30 cellular contexts compared by ENCODE assay signal in genomic region chr12:132151766-132152410, GRCh38. TPM values are rescaled to one million over a fixed set of nuclear protein-coding genes. Genes with fewer than 3 reads are reported as not detected.
A peak's percentile ranks its signal among the peaks of the same experiment; 100 is the strongest.
DNase-seq lines count a peak whose midpoint lies in the region; ATAC-seq, FAIRE-seq and TF ChIP-seq lines count a peak whose summit lies in the region.
"Had no signal": no experiment of that assay in that cellular context is flagged by ENCODE, and none has a peak within 500 bp of the region (broad histone marks: within the 10 kb centered on the region; RNA-seq: fewer than 3 reads in every experiment).

No MANE protein-coding gene starts in this region.

- no peak overlapping the region for H3K18ac ChIP-seq in H1 (ENCODE audit: extremely low read depth, low read length)

- H2AFZ ChIP-seq in H1 (ENCODE audit: low read length), result no peak overlapping the region

- H3K4me3 ChIP-seq in right atrium auricular region, result no peak overlapping the region
- H3K4me3 ChIP-seq in H1 (ENCODE audit: extremely low read depth in 1 of 4, insufficient read depth in 2 of 4, low read depth in 3 of 4, low read length in 4 of 4), result no peak overlapping the region
- H3K4me3 ChIP-seq: BLaER1, left lung, skin epidermis, testis, uterus had no signal

- CTCF ChIA-PET in H1 (lab: Charles Lee; ENCODE audit: partially characterized antibody), result interaction anchor here (0.6 to 1.4 kb wide), 8 partner anchors 9 to 347 kb away, joined by 3 to 9 read pairs (median 3); no protein-coding TSS in a partner anchor

- H3K9ac ChIP-seq in H1 (replicated peaks in 1 of 4; ENCODE audit: extremely low read depth in 1 of 4, low read depth in 3 of 4, low read length in 3 of 4), result no peak overlapping the region
- H3K9ac ChIP-seq: BLaER1 had no signal

- 92% methylated on average over 26 of the region's 32 CpGs; no CpG with 5 or more reads in 1 of the 2 experiments for WGBS in H1 (ENCODE audit: extremely low coverage in 1 of 2, insufficient coverage in 1 of 2, insufficient read length in 1 of 2, insufficient replicate concordance in 2 of 2, low coverage in 1 of 2, low lambda C conversion rate in 2 of 2, missing lambda C conversion rate in 1 of 2), 2 experiments

- no peak overlapping the region for H3K4me3 Mint-ChIP-seq in natural killer cell treated with Interleukin-12 subunit alpha and Interleukin-12 subunit beta and Interleukin-15 and Interleukin-18, amount 100 ng/mL, for 72 hours
- H3K4me3 Mint-ChIP-seq: activated naive CD8-positive, alpha-beta T cell; naive thymus-derived CD4-positive, alpha-beta T cell; T-helper 2 cell treated with Interferon-gamma antibody and Interleukin-4, amounts not matched to agents 5 μg/mL and 100 μg/mL, for 36 hours had no signal

- H3K23me2 ChIP-seq in H1 (ENCODE audit: low read depth, low read length), result peaks cover 17% of the 10 kb centered on the region

- H3K9me3 ChIP-seq in right atrium auricular region (no peaks in the 10 kb centered on the region), H1 (ENCODE audit: insufficient read depth in 2 of 2, low read depth in 1 of 2, low read length in 1 of 2) (peaks cover 3 to 10% of the 10 kb centered on the region in 2 experiments; a peak in 3 of 4 replicates)
- H3K9me3 ChIP-seq: left lung, testis, uterus had no signal

- no peak for TF ChIP-seq CTCF in right atrium auricular region (IDR thresholded peaks at IDR 0.05)
- TF ChIP-seq CTCF in H1 (IDR thresholded peaks at IDR 0.05; ENCODE audit: control extremely low read depth in 1 of 3, insufficient read depth in 1 of 3, low read depth in 1 of 3, low read length in 3 of 3), result no peak
- TF ChIP-seq CTCF in GM20000 (IDR thresholded peaks at IDR 0.05; ENCODE audit: extremely low read depth, missing control alignments), result no peak

- H4K91ac ChIP-seq in H1 (replicated peaks; ENCODE audit: insufficient read length, low read length), result no peak overlapping the region

- intact Hi-C loops in left cardiac atrium (cut with DNase I), result loop anchor here (10.0 kb wide), 3 partner anchors 63 to 263 kb away; no protein-coding TSS in a partner anchor

- no peak overlapping the region for H2BK15ac ChIP-seq in H1 (ENCODE audit: low read length)

- H3K27me3 ChIP-seq in right atrium auricular region (no peaks in the 10 kb centered on the region), H1 (replicated peaks in 1 of 4; ENCODE audit: control insufficient read depth in 3 of 4, extremely low read depth in 1 of 4, insufficient read depth in 3 of 4, low read length in 3 of 4) (no peaks in the 10 kb centered on the region; a peak in 1 of 7 replicates)
- H3K27me3 ChIP-seq: BLaER1, left lung, testis, uterus had no signal

- peaks cover 0 to 9% of the 10 kb centered on the region in 2 donors for H3K4me1 ChIP-seq in right atrium auricular region
- peaks cover 0 to 3% (median 1%) of the 10 kb centered on the region in 4 experiments; a peak in 4 of 7 replicates for H3K4me1 ChIP-seq in H1 (replicated peaks in 1 of 4; ENCODE audit: control insufficient read depth in 3 of 4, insufficient read depth in 4 of 4, low read length in 3 of 4)
- H3K4me1 ChIP-seq: testis had no signal

- no peak overlapping the region for H3K4me2 ChIP-seq in H1 (ENCODE audit: insufficient read depth in 1 of 2, low read depth in 2 of 2, low read length in 2 of 2)
- H3K4me2 ChIP-seq: BLaER1 had no signal

- no peak for TF ChIP-seq RAD21 in H1 (IDR thresholded peaks at IDR 0.05 in 1 of 2, conservative IDR thresholded peaks at IDR 0.05 in 1 of 2; ENCODE audit: low read depth in 2 of 2, low read length in 2 of 2)

- no peak overlapping the region for H2BK120ac ChIP-seq in H1 (replicated peaks; ENCODE audit: low read depth, low read length)

- TF ChIP-seq EP300 in H1 (IDR thresholded peaks at IDR 0.05; ENCODE audit: borderline replicate concordance in 1 of 2, low read depth in 2 of 2, low read length in 2 of 2), result no peak

- H3K79me2 ChIP-seq in H1 (ENCODE audit: control insufficient read depth in 1 of 2, insufficient read depth in 2 of 2, low read length in 2 of 2), result peaks cover 0 to 2% of the 10 kb centered on the region in 2 experiments; a peak in 2 of 4 replicates

- H3K27ac Mint-ChIP-seq in natural killer cell treated with Interleukin-12 subunit alpha and Interleukin-12 subunit beta and Interleukin-15 and Interleukin-18, amount 100 ng/mL, for 72 hours, result no peak overlapping the region
- H3K27ac Mint-ChIP-seq: activated naive CD8-positive, alpha-beta T cell; naive thymus-derived CD4-positive, alpha-beta T cell; T-helper 2 cell treated with Interferon-gamma antibody and Interleukin-4, amounts not matched to agents 5 μg/mL and 100 μg/mL, for 36 hours had no signal

- H3K27me3 Mint-ChIP-seq in natural killer cell treated with Interleukin-12 subunit alpha and Interleukin-12 subunit beta and Interleukin-15 and Interleukin-18, amount 100 ng/mL, for 72 hours, result no peaks in the 10 kb centered on the region
- H3K27me3 Mint-ChIP-seq: activated naive CD8-positive, alpha-beta T cell; naive thymus-derived CD4-positive, alpha-beta T cell had no signal

- no peaks in the 10 kb centered on the region for H3K36me3 Mint-ChIP-seq in natural killer cell treated with Interleukin-12 subunit alpha and Interleukin-12 subunit beta and Interleukin-15 and Interleukin-18, amount 100 ng/mL, for 72 hours
- H3K36me3 Mint-ChIP-seq: activated naive CD8-positive, alpha-beta T cell had no signal

- no peaks in the 10 kb centered on the region for H3K4me1 Mint-ChIP-seq in natural killer cell treated with Interleukin-12 subunit alpha and Interleukin-12 subunit beta and Interleukin-15 and Interleukin-18, amount 100 ng/mL, for 72 hours (ENCODE audit: low read depth in 2 of 2)

- H3K36me3 ChIP-seq in right atrium auricular region, result no peaks in the 10 kb centered on the region
- H3K36me3 ChIP-seq in H1 (ENCODE audit: control insufficient read depth in 2 of 4, insufficient read depth in 4 of 4, low read length in 3 of 4), result peaks cover 1 to 38% (median 15%) of the 10 kb centered on the region in 4 experiments; a peak in 7 of 8 replicates
- H3K36me3 ChIP-seq: uterus had no signal

- DNase-seq in left cardiac atrium, result peak; percentile 18
- DNase-seq in right atrium auricular region (ENCODE audit: low spot score), result no peak
- no peak for DNase-seq in H1 (ENCODE audit: low read depth in 1 of 2, low spot score in 2 of 2)
- peak; percentile 54 for DNase-seq in natural killer cell treated with Interleukin-12 subunit alpha and Interleukin-12 subunit beta and Interleukin-15 and Interleukin-18, amount 100 ng/mL, for 72 hours (ENCODE audit: low spot score)
- no peak for DNase-seq in SW480 (ENCODE audit: low spot score)
- DNase-seq in GM20000 (ENCODE audit: low spot score), result no peak
- DNase-seq: activated CD4-positive, alpha-beta T cell treated with anti-CD3 and anti-CD28 coated beads for 4 hours; caudate nucleus; cortex of kidney; DMS153; effector memory CD4-positive, alpha-beta T cell; erythroblast; Karpas-422; NCI-H1436; NCI-H2081; NCI-H524 treated with DMSO at 0.1 percent for 48 hours; occipital lobe; OCI-M1; stimulated activated naive CD4-positive, alpha-beta T cell treated with Interleukin-2 at 50 U/mL for 16 hours; testis; uterus had no signal

- no peak overlapping the region for H2AK5ac ChIP-seq in H1 (ENCODE audit: low read depth, low read length)

- peaks cover 0 to 19% of the 10 kb centered on the region in 2 experiments for H4K20me1 ChIP-seq in H1 (replicated peaks in 1 of 2; ENCODE audit: control insufficient read depth in 1 of 2, insufficient read depth in 2 of 2, low read length in 2 of 2)

- TF ChIP-seq POLR2A in H1 (IDR thresholded peaks at IDR 0.05; ENCODE audit: control extremely low read depth in 1 of 2, low read depth in 2 of 2, low read length in 2 of 2), result no peak

- 0 out of 2 replicates have a peak overlapping the region, but pooled peaks have one; percentile 25 for H4K8ac ChIP-seq in H1 (ENCODE audit: extremely low read depth, insufficient read depth, low read length)

- no peaks in the 10 kb centered on the region for H3K9me3 Mint-ChIP-seq in natural killer cell treated with Interleukin-12 subunit alpha and Interleukin-12 subunit beta and Interleukin-15 and Interleukin-18, amount 100 ng/mL, for 72 hours
- H3K9me3 Mint-ChIP-seq: naive thymus-derived CD4-positive, alpha-beta T cell; T-helper 2 cell treated with Interferon-gamma antibody and Interleukin-4, amounts not matched to agents 5 μg/mL and 100 μg/mL, for 36 hours had no signal

- H2BK12ac ChIP-seq in H1 (ENCODE audit: low read depth, low read length), result no peak overlapping the region

- H3K56ac ChIP-seq in H1 (replicated peaks; ENCODE audit: insufficient read length, low read depth, low read length), result no peak overlapping the region

- ATAC-seq in left cardiac atrium, result no peak
- ATAC-seq in natural killer cell treated with Interleukin-12 subunit alpha and Interleukin-12 subunit beta and Interleukin-15 and Interleukin-18, amount 100 ng/mL, for 72 hours, result no peak
- no peak for ATAC-seq in GM18868 (IDR thresholded peaks at IDR 0.05; ENCODE audit: unreplicated experiment)
- ATAC-seq: left lung; naive thymus-derived CD4-positive, alpha-beta T cell had no signal

- POLR2A ChIA-PET in H1 (lab: Charles Lee; ENCODE audit: partially characterized antibody), result interaction anchor here (0.9 to 1.8 kb wide), 4 partner anchors 15 to 416 kb away, joined by 3 to 4 read pairs (median 3); no protein-coding TSS in a partner anchor

- no peak overlapping the region for H3K27ac ChIP-seq in right atrium auricular region
- H3K27ac ChIP-seq in H1 (ENCODE audit: low read depth, low read length), result no peak overlapping the region
- H3K27ac ChIP-seq: BLaER1, left lung, skin epidermis, testis, uterus had no signal

- H3K4ac ChIP-seq in H1 (replicated peaks; ENCODE audit: insufficient read length, low read depth, low read length), result no peak overlapping the region

- H3K14ac ChIP-seq in H1 (ENCODE audit: insufficient read length), result no peak overlapping the region

- H3K79me1 ChIP-seq in H1 (ENCODE audit: low read depth, low read length), result peaks cover 9% of the 10 kb centered on the region; the same call in 1 of the 2 replicates

- H2BK5ac ChIP-seq in H1 (ENCODE audit: low read depth, low read length), result no peak overlapping the region

- FAIRE-seq in H1 (lab: Jason Lieb, UNC), result no peak
- FAIRE-seq: astrocyte, GM12891 had no signal

- no peak overlapping the region for H4K5ac ChIP-seq in H1 (ENCODE audit: insufficient read length, low read depth, low read length)

- H2BK20ac ChIP-seq in H1 (ENCODE audit: low read length), result no peak overlapping the region

- no peak overlapping the region for H3K23ac ChIP-seq in H1 (ENCODE audit: insufficient read length)

RNA-seq across cellular contexts. Expression of gene NOC4L, which starts 7.6 kb away (rescaled TPM):
- total RNA-seq in left cardiac atrium, result 10 to 100 TPM in 1 of 2 donors, 1 to 10 TPM in 1; 8.4 to 10.9 TPM
- total RNA-seq in right atrium auricular region, result 1 to 10 TPM; 6.9 to 9.9 TPM
- total RNA-seq in H1 (2021; fragmentation: NEBNext Ultra II Directional; extraction: Animal tissue kit (Norgen Biotek cat#: 25700)), result 38.5 and 40.3 TPM in 2 replicates
- polyA plus RNA-seq in H1 (2011; rRNA removed), result 26.8 and 40.3 TPM in 2 replicates
- 15.4 TPM for polyA plus RNA-seq in H1 (2011; cell fraction: cytosol; rRNA removed)
- 33.2 TPM for polyA plus RNA-seq in H1 (2011; cell fraction: nucleus; rRNA removed)
- polyA plus RNA-seq in H1 (2012, experiment 1 of 2), result 20.7 to 40.0 TPM (median 39.8 TPM) in 4 replicates
- polyA plus RNA-seq in H1 (2012, experiment 2 of 2), result 47.9 TPM
- 41.4 TPM for polyA plus RNA-seq in H1 (2013, experiment 1 of 2)
- polyA plus RNA-seq in H1 (2013, experiment 2 of 2), result 37.7 TPM
- 6.1 and 7.4 TPM in 2 replicates for polyA minus RNA-seq in H1 (2011; rRNA and poly(A)+ RNA removed)
- polyA minus RNA-seq in H1 (2011; cell fraction: cytosol; rRNA and poly(A)+ RNA removed), result 14.4 TPM
- polyA minus RNA-seq in H1 (2011; cell fraction: nucleus; rRNA and poly(A)+ RNA removed), result 11.9 TPM
- total RNA-seq in natural killer cell treated with Interleukin-12 subunit alpha and Interleukin-12 subunit beta and Interleukin-15 and Interleukin-18, amount 100 ng/mL, for 72 hours, result 10 to 100 TPM; 28.0 to 48.2 TPM

RNA-seq across cellular contexts. Expression of gene DDX51, which starts 7.8 kb away (rescaled TPM):
- total RNA-seq in left cardiac atrium (10 to 100 TPM in 1 of 2 donors, 1 to 10 TPM in 1; 8.7 to 11.3 TPM), right atrium auricular region (1 to 10 TPM; 6.6 to 8.0 TPM)
- total RNA-seq in H1 (2021; fragmentation: NEBNext Ultra II Directional; extraction: Animal tissue kit (Norgen Biotek cat#: 25700)), result 24.4 and 25.3 TPM in 2 replicates
- polyA plus RNA-seq in H1 (2011; rRNA removed), result 11.2 and 19.5 TPM in 2 replicates
- polyA plus RNA-seq in H1 (2011; cell fraction: cytosol; rRNA removed), result 23.8 TPM
- 65.2 TPM for polyA plus RNA-seq in H1 (2011; cell fraction: nucleus; rRNA removed)
- 25.8 to 31.0 TPM (median 27.9 TPM) in 4 replicates for polyA plus RNA-seq in H1 (2012, experiment 1 of 2)
- polyA plus RNA-seq in H1 (2012, experiment 2 of 2), result 11.4 TPM
- 11.4 TPM for polyA plus RNA-seq in H1 (2013, experiment 1 of 2)
- 9.4 TPM for polyA plus RNA-seq in H1 (2013, experiment 2 of 2)
- 8.7 and 14.0 TPM in 2 replicates for polyA minus RNA-seq in H1 (2011; rRNA and poly(A)+ RNA removed)
- polyA minus RNA-seq in H1 (2011; cell fraction: cytosol; rRNA and poly(A)+ RNA removed), result 12.7 TPM
- 28.4 TPM for polyA minus RNA-seq in H1 (2011; cell fraction: nucleus; rRNA and poly(A)+ RNA removed)
- total RNA-seq in natural killer cell treated with Interleukin-12 subunit alpha and Interleukin-12 subunit beta and Interleukin-15 and Interleukin-18, amount 100 ng/mL, for 72 hours, result 10 to 100 TPM; 29.5 to 83.7 TPM

Comparison
In these comparisons a context has a peak if more than half of its experiments do, and no peak if none do; other contexts are left out.
1. DNase-seq: peak in left cardiac atrium (single experiment) and natural killer cell treated with Interleukin-12 subunit alpha and Interleukin-12 subunit beta and Interleukin-15 and Interleukin-18, amount 100 ng/mL, for 72 hours (single experiment); none in right atrium auricular region (single experiment), H1 (0 of 2), SW480 (single experiment) and GM20000 (single experiment).